18 cellular contexts compared by ENCODE assay signal in the genomic region with DNA sequence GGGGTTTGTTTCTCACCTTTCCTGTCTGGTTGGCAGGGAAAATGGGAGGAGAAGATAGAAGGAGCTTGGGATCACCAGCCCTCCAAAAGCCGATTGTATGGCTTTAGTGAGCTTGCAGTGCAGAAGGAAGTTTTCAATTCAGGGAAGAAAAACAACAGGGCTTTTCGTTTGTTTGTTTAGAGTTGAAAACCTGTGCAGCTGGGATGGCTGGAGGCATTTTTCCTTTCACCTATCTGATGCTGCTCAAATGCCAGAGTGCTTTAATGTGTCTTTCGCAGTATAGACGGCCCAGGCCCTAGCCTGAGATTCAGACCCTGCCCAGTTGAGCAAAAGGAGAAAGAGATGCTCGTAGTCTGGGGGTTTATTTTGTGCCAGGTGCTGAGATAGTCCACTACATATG.
"Had no signal": no experiment of that assay in that cellular context is flagged by ENCODE, and none has a peak within 500 bp of the region (broad histone marks: within the 10 kb centered on the region; RNA-seq: fewer than 3 reads in every experiment).

No MANE protein-coding gene starts in this region.

- ATAC-seq: Panc1 had no signal

- H3K27ac ChIP-seq: RWPE1 had no signal

- DNase-seq: KBM-7, MV-4-11, NCI-H1048, NCI-H1105, NCI-H1417, NCI-H1436 treated with DMSO at 0.1 percent for 48 hours, NCI-H1694, NCI-H187 treated with DMSO at 0.1 percent for 48 hours, NCI-H2029 treated with DMSO at 0.1 percent for 48 hours, NCI-H2171 treated with DMSO at 0.1 percent for 48 hours, NCI-H345, NCI-H446 treated with DMSO at 0.1 percent for 48 hours, NCI-H510A treated with DMSO at 0.1 percent for 48 hours, NCI-H526 treated with DMSO at 0.1 percent for 48 hours, NCI-H774, SHP77 had no signal
